In genomic region chrX:39262641-39263040, GRCh38 we compare ENCODE assay signal across 30 cellular contexts.
DNase-seq lines count a peak whose midpoint lies in the region; ATAC-seq, FAIRE-seq and TF ChIP-seq lines count a peak whose summit lies in the region.
"Had no signal": no experiment of that assay in that cellular context is flagged by ENCODE, and none has a peak within 500 bp of the region (broad histone marks: within the 10 kb centered on the region; RNA-seq: fewer than 3 reads in every experiment).

No MANE protein-coding gene starts in this region.

- peak; percentile 9 for DNase-seq in activated CD4-positive, alpha-beta T cell treated with anti-CD3 and anti-CD28 coated beads for 36 hours
- DNase-seq in activated CD4-positive, alpha-beta T cell treated with anti-CD3 and anti-CD28 coated beads, Interleukin-2, amount 50 U/mL, for 1 hour = no peak
- peak; percentile 7 for DNase-seq in stimulated activated CD4-positive, alpha-beta T cell treated with anti-CD3 and anti-CD28 coated beads, Interleukin-1b, Interleukin-23, amount 100 ng/mL, for 48 hours
- no peak for DNase-seq in stimulated activated CD4-positive, alpha-beta T cell treated with anti-CD3 and anti-CD28 coated beads, Interleukin-2, amount 100 ng/mL, for 48 hours
- DNase-seq in endothelial cell of umbilical vein (ENCODE audit: low read depth, low spot score) (peak; percentile 7), HepG2 (ENCODE audit: low spot score) (no peak), midbrain (lab: John Stamatoyannopoulos, UW) (no peak)
- DNase-seq in effector CD8-positive, alpha-beta T cell (lab: John Stamatoyannopoulos, UW) = no peak
- DNase-seq: 8988T; activated B cell treated with CpG ODN at 0.5 μM for 24 hours; activated CD8-positive, alpha-beta memory T cell treated with anti-CD3 and anti-CD28 coated beads, Interleukin-2, amount 10 ng/mL, durations not matched to agents 7 days and 5 days; activated effector memory CD4-positive, alpha-beta T cell treated with Interleukin-2 at 50 U/mL for 16 hours; adrenal gland; AML-193; body of pancreas; CD8-positive, alpha-beta T cell; heart left ventricle; lower lobe of right lung; NCI-H1092 treated with DMSO at 0.1 percent for 48 hours; NCI-H187 treated with DMSO at 0.1 percent for 48 hours; NCI-H510A treated with DMSO at 0.1 percent for 48 hours; nephron progenitor cell; retina; small intestine; T-cell; uterus had no signal

- peaks cover 12% of the 10 kb centered on the region for H3K36me3 Mint-ChIP-seq in activated CD4-positive, alpha-beta T cell treated with anti-CD3 and anti-CD28 coated beads for 36 hours (ENCODE audit: low read depth)
- H3K36me3 Mint-ChIP-seq: activated CD8-positive, alpha-beta memory T cell treated with anti-CD3 and anti-CD28 coated beads, Interleukin-2, amount 10 ng/mL, durations not matched to agents 7 days and 5 days; CD8-positive, alpha-beta T cell; T-cell had no signal

- no peak for ATAC-seq in activated CD4-positive, alpha-beta T cell treated with anti-CD3 and anti-CD28 coated beads for 36 hours
- no peak for ATAC-seq in HepG2
- ATAC-seq: activated CD8-positive, alpha-beta memory T cell treated with anti-CD3 and anti-CD28 coated beads, Interleukin-2, amount 10 ng/mL, durations not matched to agents 7 days and 5 days; body of pancreas; CD8-positive, alpha-beta T cell; HCT116; T-cell had no signal

- no peaks in the 10 kb centered on the region for H3K36me3 ChIP-seq in endothelial cell of umbilical vein (ENCODE audit: control insufficient read depth in 2 of 2, extremely low read depth in 1 of 2, insufficient read depth in 2 of 2, low read length in 2 of 2)
- H3K36me3 ChIP-seq in HepG2 (replicated peaks in 1 of 2; ENCODE audit: control insufficient read depth in 1 of 2, insufficient read depth in 2 of 2, low read length in 2 of 2) = no peaks in the 10 kb centered on the region
- H3K36me3 ChIP-seq: adrenal gland, heart left ventricle, lower lobe of right lung, SJCRH30, suprapubic skin, uterus had no signal

- H4K20me1 ChIP-seq in endothelial cell of umbilical vein (replicated peaks; ENCODE audit: control insufficient read depth, extremely low read depth, insufficient read depth, low read length) (no peaks in the 10 kb centered on the region), HepG2 (ENCODE audit: insufficient read depth, low read length) (no peaks in the 10 kb centered on the region)

- no peak for TF ChIP-seq POLR2A in endothelial cell of umbilical vein (IDR thresholded peaks at IDR 0.05; ENCODE audit: low read depth, low read length)
- TF ChIP-seq POLR2A in HepG2 (IDR thresholded peaks at IDR 0.05; ENCODE audit: insufficient read depth in 1 of 2, low read depth in 2 of 2, low read length in 2 of 2) = no peak

- H3K4me3 ChIP-seq in endothelial cell of umbilical vein (replicated peaks in 1 of 3; ENCODE audit: insufficient read depth in 1 of 3, low read depth in 1 of 3, low read length in 3 of 3) (no peak overlapping the region), HepG2 (replicated peaks in 1 of 3; ENCODE audit: insufficient read depth in 1 of 3, low read depth in 2 of 3, low read length in 3 of 3) (no peak overlapping the region)
- H3K4me3 ChIP-seq: adrenal gland, body of pancreas, heart left ventricle, lower lobe of right lung, SJCRH30, suprapubic skin, uterus had no signal

- H3K27me3 Mint-ChIP-seq in activated CD4-positive, alpha-beta T cell treated with anti-CD3 and anti-CD28 coated beads for 36 hours = no peaks in the 10 kb centered on the region
- H3K27me3 Mint-ChIP-seq: activated B cell treated with CpG ODN at 0.5 μM for 24 hours; activated CD8-positive, alpha-beta memory T cell treated with anti-CD3 and anti-CD28 coated beads, Interleukin-2, amount 10 ng/mL, durations not matched to agents 7 days and 5 days; T-cell had no signal

- no peaks in the 10 kb centered on the region for H3K9me3 Mint-ChIP-seq in activated CD4-positive, alpha-beta T cell treated with anti-CD3 and anti-CD28 coated beads for 36 hours (ENCODE audit: low read depth)
- H3K9me3 Mint-ChIP-seq: activated B cell treated with CpG ODN at 0.5 μM for 24 hours; CD8-positive, alpha-beta T cell; T-cell had no signal

- H3K4me1 Mint-ChIP-seq in activated CD4-positive, alpha-beta T cell treated with anti-CD3 and anti-CD28 coated beads for 36 hours = peaks cover 62% of the 10 kb centered on the region

- WGBS in HepG2 (ENCODE audit: low lambda C conversion rate) = 88% methylated on average over 1 of the region's 2 CpGs

- H3K9ac ChIP-seq in endothelial cell of umbilical vein (replicated peaks; ENCODE audit: extremely low read depth, insufficient read depth, low read length) (no peak overlapping the region), HepG2 (ENCODE audit: insufficient read depth, low read depth, low read length) (no peak overlapping the region)

- POLR2A ChIA-PET in activated CD4-positive, alpha-beta T cell treated with anti-CD3 and anti-CD28 coated beads for 36 hours (lab: Charles Lee) = interaction anchor here (0.6 to 0.8 kb wide), 2 partner anchors 65 to 69 kb away, joined by 3 to 6 read pairs; no protein-coding TSS in a partner anchor
- POLR2A ChIA-PET in endothelial cell of umbilical vein (lab: Charles Lee) (no interaction called here), HepG2 (lab: Yijun Ruan, JAX) (no interaction called here)

- H3K27me3 ChIP-seq in endothelial cell of umbilical vein (ENCODE audit: control insufficient read depth in 2 of 2, insufficient read depth in 2 of 2, low read length in 2 of 2) (no peaks in the 10 kb centered on the region), HepG2 (ENCODE audit: control insufficient read depth in 1 of 2, insufficient read depth in 2 of 2, low read length in 2 of 2) (no peaks in the 10 kb centered on the region)
- H3K27me3 ChIP-seq: body of pancreas, SJCRH30, suprapubic skin, uterus had no signal

- in situ Hi-C loops in HepG2 (cut with HindIII; ENCODE audit: extremely low pct_ligation_motif_present, low pct_unique_long_range_greater_than_20kb) = no loop called here

- TF ChIP-seq EP300 in HepG2 (IDR thresholded peaks at IDR 0.05; ENCODE audit: low read depth in 2 of 2, low read length in 2 of 2) (no peak), HepG2 (CRISPR knock-in tag; IDR thresholded peaks at IDR 0.05; ENCODE audit: borderline replicate concordance) (no peak)

- H3K9me3 ChIP-seq in endothelial cell of umbilical vein (replicated peaks; ENCODE audit: control insufficient read depth, insufficient read depth, low read length) (no peaks in the 10 kb centered on the region), HepG2 (ENCODE audit: low read length) (no peaks in the 10 kb centered on the region)
- H3K9me3 ChIP-seq: adrenal gland, body of pancreas, lower lobe of right lung, SJCRH30, suprapubic skin, uterus had no signal

- H3K27ac Mint-ChIP-seq in activated CD4-positive, alpha-beta T cell treated with anti-CD3 and anti-CD28 coated beads for 36 hours = peak overlapping the region; percentile 69
- H3K27ac Mint-ChIP-seq: activated B cell treated with CpG ODN at 0.5 μM for 24 hours; activated CD8-positive, alpha-beta memory T cell treated with anti-CD3 and anti-CD28 coated beads, Interleukin-2, amount 10 ng/mL, durations not matched to agents 7 days and 5 days; CD8-positive, alpha-beta T cell; nephron progenitor cell; T-cell had no signal

- H3K4me1 ChIP-seq in endothelial cell of umbilical vein (ENCODE audit: control insufficient read depth, extremely low read depth, insufficient read depth, low read length) = no peaks in the 10 kb centered on the region
- H3K4me1 ChIP-seq in HepG2 (ENCODE audit: insufficient read depth, low read length) = no peaks in the 10 kb centered on the region
- H3K4me1 ChIP-seq: adrenal gland, body of pancreas, lower lobe of right lung, suprapubic skin, uterus had no signal

- no peak overlapping the region for H3K4me2 ChIP-seq in endothelial cell of umbilical vein (ENCODE audit: insufficient read depth, low read length)
- H3K4me2 ChIP-seq in HepG2 (ENCODE audit: low read depth, low read length) = no peak overlapping the region

- no peak overlapping the region for H2AFZ ChIP-seq in endothelial cell of umbilical vein (ENCODE audit: low read depth, low read length)
- H2AFZ ChIP-seq in HepG2 (ENCODE audit: low read length) = no peak overlapping the region

- BruUV-seq in endothelial cell of umbilical vein (replicated peaks; lab: Mats Ljungman, UMichigan) (no TSS peak), HepG2 (replicated peaks; lab: Mats Ljungman, UMichigan) (no TSS peak)

- CTCF ChIA-PET in activated CD4-positive, alpha-beta T cell treated with anti-CD3 and anti-CD28 coated beads for 36 hours (lab: Charles Lee) = interaction anchor here (0.5 to 2.0 kb wide), 4 partner anchors 13 to 458 kb away, joined by 3 to 7 read pairs (median 4); no protein-coding TSS in a partner anchor
- CTCF ChIA-PET in endothelial cell of umbilical vein (lab: Charles Lee) = interaction anchor here (0.8 to 2.5 kb wide), 3 partner anchors 13 to 214 kb away, joined by 3 to 15 read pairs (median 9); no protein-coding TSS in a partner anchor
- CTCF ChIA-PET in HepG2 (lab: Yijun Ruan, JAX; ENCODE audit: low intra/inter-chr PET ratio, low total read pairs) = no interaction called here

- TF ChIP-seq CTCF in endothelial cell of umbilical vein (IDR thresholded peaks at IDR 0.05; ENCODE audit: extremely low read depth in 1 of 2, insufficient read depth in 1 of 2, low read depth in 1 of 2, low read length in 2 of 2) = no peak
- no peak for TF ChIP-seq CTCF in HepG2 (CRISPR knock-in tag; IDR thresholded peaks at IDR 0.05)

- H3K9me1 ChIP-seq in endothelial cell of umbilical vein (replicated peaks; ENCODE audit: control insufficient read depth, extremely low read depth, insufficient read depth, low read length) = no peaks in the 10 kb centered on the region

- no peaks in the 10 kb centered on the region for H3K79me2 ChIP-seq in endothelial cell of umbilical vein (ENCODE audit: control insufficient read depth, insufficient read depth, low read length)
- no peaks in the 10 kb centered on the region for H3K79me2 ChIP-seq in HepG2 (ENCODE audit: insufficient read depth, low read length)

- no peak for TF ChIP-seq RAD21 in HepG2 (CRISPR knock-in tag; IDR thresholded peaks at IDR 0.05)

- FAIRE-seq in endothelial cell of umbilical vein (lab: Jason Lieb, UNC) = no peak
- FAIRE-seq in HepG2 (lab: Jason Lieb, UNC) = no peak
- FAIRE-seq: GM12892 had no signal

- H3K27ac ChIP-seq in endothelial cell of umbilical vein (ENCODE audit: insufficient read depth, low read depth, low read length) (no peak overlapping the region), HepG2 (ENCODE audit: extremely low read length, insufficient read depth, low read length) (no peak overlapping the region)
- H3K27ac ChIP-seq: adrenal gland, body of pancreas, heart left ventricle, lower lobe of right lung, SJCRH30, suprapubic skin, uterus had no signal

- intact Hi-C loops in activated CD4-positive, alpha-beta T cell treated with anti-CD3 and anti-CD28 coated beads for 36 hours (cut with DNase I, micrococcal nuclease) = loop anchor here (2.0 to 10.0 kb wide), 7 partner anchors 65 to 592 kb away; no protein-coding TSS in a partner anchor
- intact Hi-C loops in endothelial cell of umbilical vein (cut with micrococcal nuclease) (loop anchor here (5.0 kb wide), 1 partner anchor 545 kb away; no protein-coding TSS in a partner anchor), HepG2 (cut with micrococcal nuclease; ENCODE audit: unreplicated experiment) (no loop called here)

- H3K4me3 Mint-ChIP-seq in activated CD4-positive, alpha-beta T cell treated with anti-CD3 and anti-CD28 coated beads for 36 hours = no peak overlapping the region
- H3K4me3 Mint-ChIP-seq: activated B cell treated with CpG ODN at 0.5 μM for 24 hours; activated CD8-positive, alpha-beta memory T cell treated with anti-CD3 and anti-CD28 coated beads, Interleukin-2, amount 10 ng/mL, durations not matched to agents 7 days and 5 days; CD8-positive, alpha-beta T cell; nephron progenitor cell; T-cell had no signal

- dilution Hi-C loops in endothelial cell of umbilical vein (cut with MboI; ENCODE audit: extremely low pct_ligation_motif_present, low sequenced_read_pairs) = no loop called here

Comparison
In these comparisons a context has a peak if more than half of its experiments do, and no peak if none do; other contexts are left out.
1. DNase-seq: peak in activated CD4-positive, alpha-beta T cell treated with anti-CD3 and anti-CD28 coated beads for 36 hours (single experiment), stimulated activated CD4-positive, alpha-beta T cell treated with anti-CD3 and anti-CD28 coated beads, Interleukin-1b, Interleukin-23, amount 100 ng/mL, for 48 hours (single experiment) and endothelial cell of umbilical vein (single experiment); none in activated CD4-positive, alpha-beta T cell treated with anti-CD3 and anti-CD28 coated beads, Interleukin-2, amount 50 U/mL, for 1 hour (single experiment), stimulated activated CD4-positive, alpha-beta T cell treated with anti-CD3 and anti-CD28 coated beads, Interleukin-2, amount 100 ng/mL, for 48 hours (0 of 2), effector CD8-positive, alpha-beta T cell (single experiment), HepG2 (single experiment) and midbrain (single experiment).